26 cellular contexts compared by ENCODE assay signal in genomic region chr12:89177802-89178201, GRCh38.
"Had no signal": no experiment of that assay in that cellular context is flagged by ENCODE, and none has a peak within 500 bp of the region (broad histone marks: within the 10 kb centered on the region; RNA-seq: fewer than 3 reads in every experiment).

No MANE protein-coding gene starts in this region.

- H3K27ac ChIP-seq: adrenal gland, body of pancreas, colonic mucosa, epithelial cell of prostate, esophagus squamous epithelium, heart left ventricle had no signal

- H3K4me1 ChIP-seq: body of pancreas, colonic mucosa had no signal

- H3K27me3 ChIP-seq: adrenal gland, body of pancreas, colonic mucosa, esophagus squamous epithelium, heart left ventricle had no signal

- H3K9me3 Mint-ChIP-seq: activated CD8-positive, alpha-beta T cell treated with anti-CD3 and anti-CD28 coated beads for 36 hours; activated naive CD4-positive, alpha-beta T cell treated with anti-CD3 and anti-CD28 coated beads for 36 hours; activated naive CD4-positive, alpha-beta T cell treated with anti-CD3 and anti-CD28 coated beads, Interleukin-2, amount 50 U/mL, for 24 hours; activated naive CD8-positive, alpha-beta T cell treated with anti-CD3 and anti-CD28 coated beads for 36 hours; activated naive CD8-positive, alpha-beta T cell treated with anti-CD3 and anti-CD28 coated beads, Interleukin-2, amount 50 U/mL, for 24 hours; activated T-cell treated with anti-CD3 and anti-CD28 coated beads, Interleukin-2, amount 50 U/mL, for 4 hours had no signal

- H3K36me3 Mint-ChIP-seq: activated naive CD4-positive, alpha-beta T cell treated with anti-CD3 and anti-CD28 coated beads, Interleukin-2, amount 50 U/mL, for 24 hours; activated naive CD8-positive, alpha-beta T cell treated with anti-CD3 and anti-CD28 coated beads for 36 hours had no signal

- H3K36me3 ChIP-seq: adrenal gland, colonic mucosa, esophagus squamous epithelium, heart left ventricle had no signal

- H3K4me3 Mint-ChIP-seq: activated CD4-positive, alpha-beta T cell treated with anti-CD3 and anti-CD28 coated beads for 36 hours; activated CD8-positive, alpha-beta T cell treated with anti-CD3 and anti-CD28 coated beads for 36 hours; activated naive CD4-positive, alpha-beta T cell treated with anti-CD3 and anti-CD28 coated beads for 36 hours; activated naive CD4-positive, alpha-beta T cell treated with anti-CD3 and anti-CD28 coated beads, Interleukin-2, amount 50 U/mL, for 24 hours; activated naive CD8-positive, alpha-beta T cell treated with anti-CD3 and anti-CD28 coated beads for 36 hours; activated naive CD8-positive, alpha-beta T cell treated with anti-CD3 and anti-CD28 coated beads, Interleukin-2, amount 50 U/mL, for 24 hours; activated T-cell treated with anti-CD3 and anti-CD28 coated beads, Interleukin-2, amount 50 U/mL, for 4 hours; activated T-helper 17 cell treated with anti-CD3 and anti-CD28 coated beads, Interleukin-2, amount 50 U/mL, for 72 hours had no signal

- DNase-seq: activated CD4-positive, alpha-beta T cell treated with anti-CD3 and anti-CD28 coated beads for 36 hours; activated CD4-positive, alpha-beta T cell treated with anti-CD3 and anti-CD28 coated beads, Interleukin-2, amount 50 U/mL, for 1 hour; activated CD4-positive, alpha-beta T cell treated with anti-CD3 and anti-CD28 coated beads, Interleukin-2, amount 50 U/mL, for 48 hours; activated CD4-positive, CD25-positive, alpha-beta regulatory T cell; activated CD4-positive, CD25-positive, alpha-beta regulatory T cell treated with anti-CD3 and anti-CD28 coated beads, Interleukin-2, amount 50 U/mL, for 72 hours; activated CD8-positive, alpha-beta memory T cell treated with anti-CD3 and anti-CD28 coated beads for 24 hours; activated CD8-positive, alpha-beta T cell treated with anti-CD3 and anti-CD28 coated beads for 36 hours; activated effector memory CD4-positive, alpha-beta T cell treated with anti-CD3 and anti-CD28 coated beads, Interleukin-2, amount 50 U/mL, for 16 hours; activated naive CD4-positive, alpha-beta T cell treated with anti-CD3 and anti-CD28 coated beads for 36 hours; activated naive CD8-positive, alpha-beta T cell treated with anti-CD3 and anti-CD28 coated beads for 36 hours; activated naive CD8-positive, alpha-beta T cell treated with anti-CD3 and anti-CD28 coated beads, Interleukin-2, amount 50 U/mL, for 24 hours; activated T-cell treated with anti-CD3 and anti-CD28 coated beads, Interleukin-2, amount 50 U/mL, for 4 hours; adrenal gland; amygdala; aorta; body of pancreas; central memory CD4-positive, alpha-beta T cell; cerebellar nuclear complex; colonic mucosa; effector CD8-positive, alpha-beta T cell; esophagus squamous epithelium; foreskin fibroblast; heart left ventricle had no signal

- H3K4me3 ChIP-seq: adrenal gland, body of pancreas, colonic mucosa, esophagus squamous epithelium, heart left ventricle had no signal

- H3K27me3 Mint-ChIP-seq: activated CD4-positive, alpha-beta T cell treated with anti-CD3 and anti-CD28 coated beads for 36 hours; activated naive CD4-positive, alpha-beta T cell treated with anti-CD3 and anti-CD28 coated beads, Interleukin-2, amount 50 U/mL, for 24 hours; activated naive CD8-positive, alpha-beta T cell treated with anti-CD3 and anti-CD28 coated beads for 36 hours; activated naive CD8-positive, alpha-beta T cell treated with anti-CD3 and anti-CD28 coated beads, Interleukin-2, amount 50 U/mL, for 24 hours; activated T-helper 17 cell treated with anti-CD3 and anti-CD28 coated beads, Interleukin-2, amount 50 U/mL, for 72 hours had no signal

- H3K27ac Mint-ChIP-seq: activated CD4-positive, alpha-beta T cell treated with anti-CD3 and anti-CD28 coated beads for 36 hours; activated CD8-positive, alpha-beta T cell treated with anti-CD3 and anti-CD28 coated beads for 36 hours; activated naive CD4-positive, alpha-beta T cell treated with anti-CD3 and anti-CD28 coated beads for 36 hours; activated naive CD4-positive, alpha-beta T cell treated with anti-CD3 and anti-CD28 coated beads, Interleukin-2, amount 50 U/mL, for 24 hours; activated naive CD8-positive, alpha-beta T cell treated with anti-CD3 and anti-CD28 coated beads for 36 hours; activated naive CD8-positive, alpha-beta T cell treated with anti-CD3 and anti-CD28 coated beads, Interleukin-2, amount 50 U/mL, for 24 hours; activated T-helper 17 cell treated with anti-CD3 and anti-CD28 coated beads, Interleukin-2, amount 50 U/mL, for 72 hours had no signal

- H3K9me3 ChIP-seq: adrenal gland, body of pancreas, colonic mucosa, esophagus squamous epithelium, heart left ventricle had no signal
